ENCODE assay signal across 2 cellular contexts in genomic region chr4:1760521-1761001, GRCh38.
A peak's percentile ranks its signal among the peaks of the same experiment; 100 is the strongest.
TF ChIP-seq lines count a peak whose summit lies in the region.

No MANE protein-coding gene starts in this region.

TF ChIP-seq in HEK293, 187 proteins besides CTCF, POLR2A, EP300 and RAD21:
- TF ChIP-seq BCL11B (tag by site-specific recombination; IDR thresholded peaks at IDR 0.05; ENCODE audit: low read depth) = no peak
- TF ChIP-seq ZNF776 (tag by site-specific recombination; IDR thresholded peaks at IDR 0.05; ENCODE audit: borderline replicate concordance) = no peak
- no peak for TF ChIP-seq ZNF529 (tag by site-specific recombination; IDR thresholded peaks at IDR 0.05; ENCODE audit: insufficient replicate concordance)
- TF ChIP-seq ZNF426 (tag by site-specific recombination; IDR thresholded peaks at IDR 0.05) = no peak
- TF ChIP-seq SP2 (tag by site-specific recombination; IDR thresholded peaks at IDR 0.05) = peak; percentile 41; the same call in 1 of the 2 replicates
- no peak for TF ChIP-seq ZNF830 (tag by site-specific recombination; IDR thresholded peaks at IDR 0.05; ENCODE audit: low read depth)
- TF ChIP-seq ZNF510 (tag by site-specific recombination; IDR thresholded peaks at IDR 0.05; ENCODE audit: insufficient replicate concordance) = no peak
- TF ChIP-seq ZNF600 (tag by site-specific recombination; IDR thresholded peaks at IDR 0.05) = 0 out of 2 replicates have a peak, but pooled peaks have one; percentile 27
- TF ChIP-seq ZBTB1 (tag by site-specific recombination; IDR thresholded peaks at IDR 0.05) = no peak
- TF ChIP-seq, protein P1, sequence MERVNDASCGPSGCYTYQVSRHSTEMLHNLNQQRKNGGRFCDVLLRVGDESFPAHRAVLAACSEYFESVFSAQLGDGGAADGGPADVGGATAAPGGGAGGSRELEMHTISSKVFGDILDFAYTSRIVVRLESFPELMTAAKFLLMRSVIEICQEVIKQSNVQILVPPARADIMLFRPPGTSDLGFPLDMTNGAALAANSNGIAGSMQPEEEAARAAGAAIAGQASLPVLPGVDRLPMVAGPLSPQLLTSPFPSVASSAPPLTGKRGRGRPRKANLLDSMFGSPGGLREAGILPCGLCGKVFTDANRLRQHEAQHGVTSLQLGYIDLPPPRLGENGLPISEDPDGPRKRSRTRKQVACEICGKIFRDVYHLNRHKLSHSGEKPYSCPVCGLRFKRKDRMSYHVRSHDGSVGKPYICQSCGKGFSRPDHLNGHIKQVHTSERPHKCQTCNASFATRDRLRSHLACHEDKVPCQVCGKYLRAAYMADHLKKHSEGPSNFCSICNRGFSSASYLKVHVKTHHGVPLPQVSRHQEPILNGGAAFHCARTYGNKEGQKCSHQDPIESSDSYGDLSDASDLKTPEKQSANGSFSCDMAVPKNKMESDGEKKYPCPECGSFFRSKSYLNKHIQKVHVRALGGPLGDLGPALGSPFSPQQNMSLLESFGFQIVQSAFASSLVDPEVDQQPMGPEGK (tag by site-specific recombination; IDR thresholded peaks at IDR 0.05) = peak; percentile 34; the same call in 1 of the 2 replicates
- no peak for TF ChIP-seq ZNF394 (tag by site-specific recombination; IDR thresholded peaks at IDR 0.05; ENCODE audit: borderline replicate concordance)
- TF ChIP-seq GLIS2 (tag by site-specific recombination; IDR thresholded peaks at IDR 0.05) = peak; percentile 63
- no peak for TF ChIP-seq MEIS1 (CRISPR knock-in tag; IDR thresholded peaks at IDR 0.05; ENCODE audit: borderline replicate concordance)
- no peak for TF ChIP-seq ZBTB6 (tag by site-specific recombination; IDR thresholded peaks at IDR 0.05)
- TF ChIP-seq ZNF664 (tag by site-specific recombination; IDR thresholded peaks at IDR 0.05) = no peak
- no peak for TF ChIP-seq ZNF23 (tag by site-specific recombination; IDR thresholded peaks at IDR 0.05; ENCODE audit: borderline replicate concordance)
- TF ChIP-seq, protein P2, sequence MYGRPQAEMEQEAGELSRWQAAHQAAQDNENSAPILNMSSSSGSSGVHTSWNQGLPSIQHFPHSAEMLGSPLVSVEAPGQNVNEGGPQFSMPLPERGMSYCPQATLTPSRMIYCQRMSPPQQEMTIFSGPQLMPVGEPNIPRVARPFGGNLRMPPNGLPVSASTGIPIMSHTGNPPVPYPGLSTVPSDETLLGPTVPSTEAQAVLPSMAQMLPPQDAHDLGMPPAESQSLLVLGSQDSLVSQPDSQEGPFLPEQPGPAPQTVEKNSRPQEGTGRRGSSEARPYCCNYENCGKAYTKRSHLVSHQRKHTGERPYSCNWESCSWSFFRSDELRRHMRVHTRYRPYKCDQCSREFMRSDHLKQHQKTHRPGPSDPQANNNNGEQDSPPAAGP (tag by site-specific recombination; IDR thresholded peaks at IDR 0.05) = no peak
- TF ChIP-seq GLIS1 (tag by site-specific recombination; IDR thresholded peaks at IDR 0.05) = peak; percentile 42; the same call in 1 of the 2 replicates
- TF ChIP-seq EGR2 (tag by site-specific recombination; IDR thresholded peaks at IDR 0.05; ENCODE audit: low read depth) = peak; percentile 9; the same call in 1 of the 2 replicates
- no peak for TF ChIP-seq PRDM6 (tag by site-specific recombination; IDR thresholded peaks at IDR 0.05)
- TF ChIP-seq KLF1 (tag by site-specific recombination; IDR thresholded peaks at IDR 0.05) = peak; percentile 91
- no peak for TF ChIP-seq MYNN (tag by site-specific recombination; IDR thresholded peaks at IDR 0.05; ENCODE audit: borderline replicate concordance)
- TF ChIP-seq ZNF623 (tag by site-specific recombination; IDR thresholded peaks at IDR 0.05) = no peak
- TF ChIP-seq KLF8 (tag by site-specific recombination; IDR thresholded peaks at IDR 0.05) = peak; percentile 58; the same call in 1 of the 2 replicates
- no peak for TF ChIP-seq ZFHX2 (tag by site-specific recombination; conservative IDR thresholded peaks at IDR 0.05)
TF ChIP-seq in HEK293: peak in this region for 8.

TF ChIP-seq in H1, 55 proteins besides CTCF, POLR2A, EP300 and RAD21:
- TF ChIP-seq TBP (IDR thresholded peaks at IDR 0.05; ENCODE audit: low read depth, low read length) (no peak), SP2 (IDR thresholded peaks at IDR 0.05; ENCODE audit: low read length) (no peak), CTBP2 (IDR thresholded peaks at IDR 0.05; ENCODE audit: borderline replicate concordance, insufficient read depth, insufficient read length, low read length) (no peak)
